ENCODE assay signal across 29 cellular contexts in genomic region chr2:12763486-12763885, GRCh38.
"Had no signal": no experiment of that assay in that cellular context is flagged by ENCODE, and none has a peak within 500 bp of the region (broad histone marks: within the 10 kb centered on the region; RNA-seq: fewer than 3 reads in every experiment).

No MANE protein-coding gene starts in this region.

- H3K4me1 Mint-ChIP-seq: brain had no signal

- H3K27ac Mint-ChIP-seq: activated CD4-positive, alpha-beta memory T cell treated with anti-CD3 and anti-CD28 coated beads, Interleukin-2, amount 10 ng/mL, durations not matched to agents 7 days and 5 days; activated CD4-positive, alpha-beta T cell treated with anti-CD3 and anti-CD28 coated beads for 36 hours; activated CD4-positive, alpha-beta T cell treated with anti-CD3 and anti-CD28 coated beads, Interleukin-2, amount 10 ng/mL, durations not matched to agents 7 days and 5 days; activated naive CD8-positive, alpha-beta T cell; activated T-helper 17 cell treated with anti-CD3 and anti-CD28 coated beads, Interleukin-2, amount 50 U/mL, for 72 hours; dendritic cell treated with granulocyte-macrophage colony-stimulating factor and Interleukin-4, amounts not matched to agents 40 ng/mL and 50 ng/mL, for 4 days; effector memory CD8-positive, alpha-beta T cell had no signal

- H3K27ac ChIP-seq: adrenal gland, breast epithelium, cardiac muscle cell, coronary artery, epithelial cell of prostate, esophagus squamous epithelium, gastroesophageal sphincter had no signal

- H3K4me3 Mint-ChIP-seq: activated CD4-positive, alpha-beta memory T cell treated with anti-CD3 and anti-CD28 coated beads, Interleukin-2, amount 10 ng/mL, durations not matched to agents 7 days and 5 days; activated CD4-positive, alpha-beta T cell treated with anti-CD3 and anti-CD28 coated beads for 36 hours; activated CD4-positive, alpha-beta T cell treated with anti-CD3 and anti-CD28 coated beads, Interleukin-2, amount 10 ng/mL, durations not matched to agents 7 days and 5 days; activated naive CD8-positive, alpha-beta T cell; activated T-cell treated with anti-CD3 and anti-CD28 coated beads, Interleukin-2, amount 50 U/mL, for 4 hours; activated T-helper 17 cell treated with anti-CD3 and anti-CD28 coated beads, Interleukin-2, amount 50 U/mL, for 72 hours; dendritic cell treated with granulocyte-macrophage colony-stimulating factor and Interleukin-4, amounts not matched to agents 40 ng/mL and 50 ng/mL, for 4 days; effector memory CD8-positive, alpha-beta T cell had no signal

- H3K36me3 Mint-ChIP-seq: activated naive CD8-positive, alpha-beta T cell; brain had no signal

- DNase-seq: activated CD4-positive, alpha-beta memory T cell treated with anti-CD3 and anti-CD28 coated beads, Interleukin-2, amount 10 ng/mL, durations not matched to agents 7 days and 5 days; activated CD4-positive, alpha-beta T cell treated with anti-CD3 and anti-CD28 coated beads for 36 hours; activated CD4-positive, alpha-beta T cell treated with anti-CD3 and anti-CD28 coated beads, Interleukin-2, amount 10 ng/mL, durations not matched to agents 7 days and 5 days; activated CD4-positive, alpha-beta T cell treated with anti-CD3 and anti-CD28 coated beads, Interleukin-2, amount 50 U/mL, for 4 hours; activated CD4-positive, CD25-positive, alpha-beta regulatory T cell; activated CD4-positive, CD25-positive, alpha-beta regulatory T cell treated with anti-CD3 and anti-CD28 coated beads, Interleukin-2, amount 50 U/mL, for 72 hours; activated effector memory CD4-positive, alpha-beta T cell treated with Interleukin-2 at 50 U/mL for 16 hours; activated gamma-delta T cell treated with Interleukin-2 at 50 U/mL for 16 hours; activated naive CD4-positive, alpha-beta T cell treated with anti-CD3 and anti-CD28 coated beads, Interleukin-2, amount 50 U/mL, for 16 hours; activated naive CD4-positive, alpha-beta T cell treated with Interleukin-2 at 50 U/mL for 16 hours; activated T-cell treated with anti-CD3 and anti-CD28 coated beads, Interleukin-2, amount 50 U/mL, for 4 hours; adrenal gland; aorta; central memory CD4-positive, alpha-beta T cell; cerebellar nuclear complex; effector CD4-positive, alpha-beta T cell; effector memory CD8-positive, alpha-beta T cell; esophagus squamous epithelium; foreskin melanocyte; T-helper 2 cell had no signal

- H3K4me3 ChIP-seq: adrenal gland, breast epithelium, cardiac muscle cell, coronary artery, esophagus squamous epithelium, gastroesophageal sphincter had no signal

- ATAC-seq: activated CD4-positive, alpha-beta T cell treated with anti-CD3 and anti-CD28 coated beads for 36 hours; activated T-cell treated with anti-CD3 and anti-CD28 coated beads, Interleukin-2, amount 50 U/mL, for 4 hours; activated T-helper 17 cell treated with anti-CD3 and anti-CD28 coated beads, Interleukin-2, amount 50 U/mL, for 72 hours; effector memory CD8-positive, alpha-beta T cell; gastroesophageal sphincter had no signal

- H3K4me1 ChIP-seq: adrenal gland, breast epithelium had no signal

- H3K9me3 ChIP-seq: adrenal gland, breast epithelium, gastroesophageal sphincter had no signal

- H3K36me3 ChIP-seq: adrenal gland, breast epithelium, cardiac muscle cell, esophagus squamous epithelium, gastroesophageal sphincter had no signal

- H3K9me3 Mint-ChIP-seq: activated CD4-positive, alpha-beta memory T cell treated with anti-CD3 and anti-CD28 coated beads, Interleukin-2, amount 10 ng/mL, durations not matched to agents 7 days and 5 days; activated CD4-positive, alpha-beta T cell treated with anti-CD3 and anti-CD28 coated beads, Interleukin-2, amount 10 ng/mL, durations not matched to agents 7 days and 5 days had no signal

- H3K27me3 ChIP-seq: adrenal gland, breast epithelium, cardiac muscle cell, gastroesophageal sphincter had no signal
